ENCODE assay signal across 25 cellular contexts in genomic region chr16:72725643-72726042, GRCh38.
"Had no signal": no experiment of that assay in that cellular context is flagged by ENCODE, and none has a peak within 500 bp of the region (broad histone marks: within the 10 kb centered on the region; RNA-seq: fewer than 3 reads in every experiment).

No MANE protein-coding gene starts in this region.

- ATAC-seq: stimulated activated effector memory CD8-positive, alpha-beta T cell treated with anti-CD3 and anti-CD28 coated beads, Interleukin-12 subunit alpha, Interleukin-12 subunit beta, amount 100 ng/mL, for 72 hours; stimulated activated memory B cell treated with anti-CD40 and anti-IgM and Interleukin-4, amounts not matched to agents 10 μg/mL and 1 μg/mL and 100 μg/mL, for 72 hours; stimulated activated naive B cell treated with anti-CD40 and anti-IgM and Interleukin-4, amounts not matched to agents 10 μg/mL and 1 μg/mL and 100 μg/mL, for 72 hours; stimulated activated naive CD8-positive, alpha-beta T cell treated with anti-CD3 and anti-CD28 coated beads, Interleukin-15, amount 100 ng/mL, for 72 hours; stimulated activated naive CD8-positive, alpha-beta T cell treated with anti-CD3 and anti-CD28 coated beads, Interleukin-15, Interleukin-2, amounts not matched to agents 100 U/mL and 50 U/mL, for 24 hours had no signal

- H3K27me3 ChIP-seq: stomach, suprapubic skin, testis, thyroid gland, tibial artery, tibial nerve, transverse colon, upper lobe of left lung, uterus, vagina had no signal

- H3K27ac ChIP-seq: stomach, suprapubic skin, testis, thoracic aorta, thyroid gland, tibial artery, tibial nerve, transverse colon, upper lobe of left lung, uterus, vagina had no signal

- H3K4me3 ChIP-seq: stomach, suprapubic skin, testis, thoracic aorta, thyroid gland, tibial artery, tibial nerve, transverse colon, upper lobe of left lung, uterus, vagina had no signal

- H3K4me1 ChIP-seq: stomach, suprapubic skin, testis, tibial artery, tibial nerve, transverse colon, upper lobe of left lung, uterus, vagina had no signal

- H3K9me3 ChIP-seq: stomach, suprapubic skin, testis, thoracic aorta, thyroid gland, tibial artery, transverse colon, upper lobe of left lung, uterus, vagina had no signal

- H3K36me3 ChIP-seq: stomach, suprapubic skin, thoracic aorta, thyroid gland, tibial artery, transverse colon, upper lobe of left lung, uterus, vagina had no signal

- DNase-seq: stimulated activated CD4-positive, alpha-beta T cell treated with anti-CD3 and anti-CD28 coated beads, Interleukin-2, amount 100 ng/mL, for 48 hours; stimulated activated CD4-positive, alpha-beta T cell treated with anti-CD3 and anti-CD28 coated beads, Interleukin-4, amount 100 ng/mL, for 1 hour; stimulated activated CD4-positive, alpha-beta T cell treated with anti-CD3 and anti-CD28 coated beads, Interleukin-4, amount 100 ng/mL, for 24 hours; stimulated activated CD4-positive, alpha-beta T cell treated with anti-CD3 and anti-CD28 coated beads, Interleukin-4, amount 100 ng/mL, for 4 hours; stimulated activated CD8-positive, alpha-beta memory T cell treated with anti-CD3 and anti-CD28 coated beads, Interleukin-4, amount 100 ng/mL, for 48 hours; stimulated activated naive B cell treated with anti-CD40 and anti-IgM and Interleukin-4, amounts not matched to agents 10 μg/mL and 1 μg/mL and 100 μg/mL, for 72 hours; stimulated activated naive CD4-positive, alpha-beta T cell; stimulated activated naive CD4-positive, alpha-beta T cell treated with Interleukin-2 at 50 U/mL for 16 hours; stimulated activated naive CD8-positive, alpha-beta T cell treated with anti-CD3 and anti-CD28 coated beads, Interleukin-15, amount 100 ng/mL, for 72 hours; stimulated activated naive CD8-positive, alpha-beta T cell treated with anti-CD3 and anti-CD28 coated beads, Interleukin-15, Interleukin-2, amounts not matched to agents 100 U/mL and 50 U/mL, for 24 hours; stomach; substantia nigra; testis; thyroid gland; tibial artery; transverse colon; trophoblast cell; upper lobe of left lung; uterus had no signal
